In genomic region chr6:22848121-22848520, GRCh38 we compare ENCODE assay signal across 17 cellular contexts.
"Had no signal": no experiment of that assay in that cellular context is flagged by ENCODE, and none has a peak within 500 bp of the region (broad histone marks: within the 10 kb centered on the region; RNA-seq: fewer than 3 reads in every experiment).

No MANE protein-coding gene starts in this region.

- H3K36me3 Mint-ChIP-seq: naive thymus-derived CD8-positive, alpha-beta T cell had no signal

- FAIRE-seq: endometrium had no signal

- H3K27ac ChIP-seq: heart right ventricle, neutrophil, right atrium auricular region, sigmoid colon, skin epidermis had no signal

- H3K4me3 ChIP-seq: heart right ventricle, mucosa of descending colon, right atrium auricular region, sigmoid colon, skin epidermis had no signal

- H3K4me3 Mint-ChIP-seq: naive thymus-derived CD8-positive, alpha-beta T cell had no signal

- H3K27me3 ChIP-seq: heart right ventricle, neutrophil, right atrium auricular region, sigmoid colon had no signal

- DNase-seq: effector memory CD4-positive, alpha-beta T cell; heart right ventricle; islet precursor cell; mammary epithelial cell; mucosa of descending colon; naive thymus-derived CD8-positive, alpha-beta T cell; posterior cingulate gyrus; sigmoid colon; stimulated activated CD4-positive, alpha-beta T cell treated with anti-CD3 and anti-CD28 coated beads, Interleukin-12 subunit alpha, Interleukin-12 subunit beta, amount 100 ng/mL, for 4 hours; stimulated activated naive CD4-positive, alpha-beta T cell treated with Interleukin-2 at 50 U/mL for 16 hours; trophoblast cell had no signal

- H3K36me3 ChIP-seq: heart right ventricle, neutrophil, right atrium auricular region, sigmoid colon had no signal

- H3K4me1 Mint-ChIP-seq: naive thymus-derived CD8-positive, alpha-beta T cell had no signal

- H3K27me3 Mint-ChIP-seq: naive thymus-derived CD8-positive, alpha-beta T cell had no signal

- H3K4me1 ChIP-seq: right atrium auricular region, sigmoid colon had no signal

- H3K9me3 ChIP-seq: mucosa of descending colon, neutrophil, right atrium auricular region, sigmoid colon had no signal

- ATAC-seq: esophagus mucosa; heart right ventricle; left lobe of liver; mucosa of descending colon; naive thymus-derived CD8-positive, alpha-beta T cell had no signal
